ENCODE assay signal across 10 cellular contexts in genomic region chr5:154783774-154784460, GRCh38. TPM values are rescaled to one million over a fixed set of nuclear protein-coding genes. Genes with fewer than 3 reads are reported as not detected.
DNase-seq lines count a peak whose midpoint lies in the region; ATAC-seq and TF ChIP-seq lines count a peak whose summit lies in the region.
"Had no signal": no experiment of that assay in that cellular context is flagged by ENCODE, and none has a peak within 500 bp of the region (broad histone marks: within the 10 kb centered on the region; RNA-seq: fewer than 3 reads in every experiment).

No MANE protein-coding gene starts in this region.

- peaks cover 91% of the 10 kb centered on the region for H3K4me1 Mint-ChIP-seq in CD4-positive, alpha-beta T cell (ENCODE audit: low read depth)
- H3K4me1 Mint-ChIP-seq in activated T-helper 1 cell treated with anti-CD3 and anti-CD28 coated beads, Interleukin-12 subunit alpha, Interleukin-12 subunit beta, Interleukin-2, Interleukin-4 antibody, amounts not matched to agents 30 ng/mL and 10 ng/mL and 1 ng/mL, durations not matched to agents 14 hours and 24 hours and 36 hours (ENCODE audit: low read depth): peaks cover 72% of the 10 kb centered on the region

- peaks cover 13% of the 10 kb centered on the region for H3K36me3 Mint-ChIP-seq in CD4-positive, alpha-beta T cell (ENCODE audit: low read depth)
- peaks cover 8% of the 10 kb centered on the region for H3K36me3 Mint-ChIP-seq in activated T-helper 1 cell treated with anti-CD3 and anti-CD28 coated beads, Interleukin-12 subunit alpha, Interleukin-12 subunit beta, Interleukin-2, Interleukin-4 antibody, amounts not matched to agents 30 ng/mL and 10 ng/mL and 1 ng/mL, durations not matched to agents 14 hours and 24 hours and 36 hours (ENCODE audit: low read depth)

- H3K27me3 Mint-ChIP-seq in CD4-positive, alpha-beta T cell: no peaks in the 10 kb centered on the region
- H3K27me3 Mint-ChIP-seq in activated T-helper 1 cell treated with anti-CD3 and anti-CD28 coated beads, Interleukin-12 subunit alpha, Interleukin-12 subunit beta, Interleukin-2, Interleukin-4 antibody, amounts not matched to agents 30 ng/mL and 10 ng/mL and 1 ng/mL, durations not matched to agents 14 hours and 24 hours and 36 hours (ENCODE audit: insufficient read depth): no peaks in the 10 kb centered on the region

- no peak overlapping the region for H3K9ac ChIP-seq in HUES48 (ENCODE audit: low read depth, low read length)

- POLR2A ChIA-PET in CD4-positive, alpha-beta T cell (lab: Charles Lee): no interaction called here

- H3K4me3 ChIP-seq in HUES48 (ENCODE audit: low read depth, low read length) (no peak overlapping the region), heart right ventricle (no peak overlapping the region)
- H3K4me3 ChIP-seq: upper lobe of left lung had no signal

- H3K27ac Mint-ChIP-seq in CD4-positive, alpha-beta T cell: peak overlapping the region; percentile 70
- no peak overlapping the region for H3K27ac Mint-ChIP-seq in activated T-helper 1 cell treated with anti-CD3 and anti-CD28 coated beads, Interleukin-12 subunit alpha, Interleukin-12 subunit beta, Interleukin-2, Interleukin-4 antibody, amounts not matched to agents 30 ng/mL and 10 ng/mL and 1 ng/mL, durations not matched to agents 14 hours and 24 hours and 36 hours

- H3K4me3 Mint-ChIP-seq in CD4-positive, alpha-beta T cell: no peak overlapping the region
- H3K4me3 Mint-ChIP-seq in activated T-helper 1 cell treated with anti-CD3 and anti-CD28 coated beads, Interleukin-12 subunit alpha, Interleukin-12 subunit beta, Interleukin-2, Interleukin-4 antibody, amounts not matched to agents 30 ng/mL and 10 ng/mL and 1 ng/mL, durations not matched to agents 14 hours and 24 hours and 36 hours: no peak overlapping the region

- H3K27ac ChIP-seq in CD4-positive, alpha-beta T cell (ENCODE audit: low read depth, low read length): no peak overlapping the region
- H3K27ac ChIP-seq in HUES48 (ENCODE audit: low read depth, low read length): peak overlapping the region; percentile 16
- peak overlapping the region in 9 of 10 donors; percentile 39 to 79 (median 62) for H3K27ac ChIP-seq in heart right ventricle

- no peak for DNase-seq in CD4-positive, alpha-beta T cell
- peak in 1 of 2 donors; percentile 24 for DNase-seq in heart right ventricle
- no peak for DNase-seq in 8988T
- DNase-seq in C1 segment of cervical spinal cord (lab: John Stamatoyannopoulos, UW): no peak
- no peak for DNase-seq in activated T-helper 1 cell treated with anti-CD3 and anti-CD28 coated beads, Interleukin-12 subunit alpha, Interleukin-12 subunit beta, Interleukin-2, Interleukin-4 antibody, amounts not matched to agents 30 ng/mL and 10 ng/mL and 1 ng/mL, durations not matched to agents 14 hours and 24 hours and 36 hours (ENCODE audit: low spot score)
- DNase-seq in NCI-H446 (lab: John Stamatoyannopoulos, UW): no peak
- DNase-seq: NCI-H1436 treated with DMSO at 0.1 percent for 48 hours, upper lobe of left lung had no signal

- H3K9me3 Mint-ChIP-seq in CD4-positive, alpha-beta T cell: no peaks in the 10 kb centered on the region
- H3K9me3 Mint-ChIP-seq in activated T-helper 1 cell treated with anti-CD3 and anti-CD28 coated beads, Interleukin-12 subunit alpha, Interleukin-12 subunit beta, Interleukin-2, Interleukin-4 antibody, amounts not matched to agents 30 ng/mL and 10 ng/mL and 1 ng/mL, durations not matched to agents 14 hours and 24 hours and 36 hours: no peaks in the 10 kb centered on the region

- CTCF ChIA-PET in CD4-positive, alpha-beta T cell (lab: Charles Lee): no interaction called here

- no peak for ATAC-seq in CD4-positive, alpha-beta T cell (ENCODE audit: poor library complexity)
- peak; percentile 64 for ATAC-seq in GM21515 (IDR thresholded peaks at IDR 0.05; ENCODE audit: unreplicated experiment)
- peak; percentile 59 to 79 (median 70) for ATAC-seq in heart right ventricle

- intact Hi-C loops in CD4-positive, alpha-beta T cell (cut with DNase I, micrococcal nuclease): no loop called here
- intact Hi-C loops in heart right ventricle (cut with DNase I): no loop called here
- intact Hi-C loops in activated T-helper 1 cell treated with anti-CD3 and anti-CD28 coated beads, Interleukin-12 subunit alpha, Interleukin-12 subunit beta, Interleukin-2, Interleukin-4 antibody, amounts not matched to agents 30 ng/mL and 10 ng/mL and 1 ng/mL, durations not matched to agents 14 hours and 24 hours and 36 hours (cut with micrococcal nuclease): loop anchor here (2.0 kb wide), 1 partner anchor 27 kb away; no protein-coding TSS in a partner anchor

- no peaks in the 10 kb centered on the region for H3K27me3 ChIP-seq in CD4-positive, alpha-beta T cell (ENCODE audit: control insufficient read depth, insufficient read depth, low read length)
- H3K27me3 ChIP-seq in HUES48 (ENCODE audit: control insufficient read depth, insufficient read depth, low read length) (no peaks in the 10 kb centered on the region), heart right ventricle (no peaks in the 10 kb centered on the region)
- H3K27me3 ChIP-seq: upper lobe of left lung had no signal

- no peaks in the 10 kb centered on the region for H3K9me3 ChIP-seq in CD4-positive, alpha-beta T cell (ENCODE audit: control insufficient read depth, low read length)
- H3K9me3 ChIP-seq in HUES48 (ENCODE audit: control insufficient read depth, insufficient read depth, low read length): no peaks in the 10 kb centered on the region
- H3K9me3 ChIP-seq in heart right ventricle: no peaks in the 10 kb centered on the region
- H3K9me3 ChIP-seq: upper lobe of left lung had no signal

- 62% methylated on average over 11 of the region's 11 CpGs for WGBS in heart right ventricle, 2 donors

- H3K4me1 ChIP-seq in HUES48 (ENCODE audit: control insufficient read depth, insufficient read depth, low read length) (peaks cover 59% of the 10 kb centered on the region), heart right ventricle (peaks cover 31 to 100% (median 93%) of the 10 kb centered on the region in 9 donors)

- H3K36me3 ChIP-seq in HUES48 (ENCODE audit: control insufficient read depth, insufficient read depth, low read length) (no peaks in the 10 kb centered on the region), heart right ventricle (no peaks in the 10 kb centered on the region)
- H3K36me3 ChIP-seq: upper lobe of left lung had no signal

- TF ChIP-seq CTCF in CD4-positive, alpha-beta T cell (IDR thresholded peaks at IDR 0.05): no peak
- no peak for TF ChIP-seq CTCF in heart right ventricle (IDR thresholded peaks at IDR 0.05)

RNA-seq across cellular contexts. Expression of gene LARP1, which starts 28.7 kb away (rescaled TPM):
- 10 to 100 TPM; 88.7 to 97.6 TPM for total RNA-seq in CD4-positive, alpha-beta T cell
- total RNA-seq in heart right ventricle: 100 to 1,000 TPM; 138 to 197 (median 170) TPM
- 10 to 100 TPM; 26.4 to 30.4 TPM for polyA plus RNA-seq in heart right ventricle
- 335 and 338 TPM in 2 replicates for total RNA-seq in activated T-helper 1 cell treated with anti-CD3 and anti-CD28 coated beads, Interleukin-12 subunit alpha, Interleukin-12 subunit beta, Interleukin-2, Interleukin-4 antibody, amounts not matched to agents 30 ng/mL and 10 ng/mL and 1 ng/mL, durations not matched to agents 14 hours and 24 hours and 36 hours
